8 cellular contexts compared by ENCODE assay signal in genomic region chr3:70531063-70531657, GRCh38.
DNase-seq lines count a peak whose midpoint lies in the region; ATAC-seq, FAIRE-seq and TF ChIP-seq lines count a peak whose summit lies in the region.

No MANE protein-coding gene starts in this region.

- H3F3A ChIP-seq in GM23248 (ENCODE audit: insufficient read depth) (peaks cover 16% of the 10 kb centered on the region; the same call in 1 of the 2 replicates), SU-DHL-6 (ENCODE audit: insufficient read depth) (no peaks in the 10 kb centered on the region)

- FAIRE-seq in urothelium cell line (lab: Jason Lieb, UNC): no peak

- H3K4me3 Mint-ChIP-seq in activated T-helper 17 cell treated with anti-CD3 and anti-CD28 coated beads, Interleukin-2, amount 50 U/mL, for 72 hours: no peak overlapping the region

- no peaks in the 10 kb centered on the region for H3K9me3 Mint-ChIP-seq in activated T-helper 17 cell treated with anti-CD3 and anti-CD28 coated beads, Interleukin-2, amount 50 U/mL, for 72 hours

- H3K79me2 ChIP-seq in GM23248 (ENCODE audit: insufficient read depth) (no peaks in the 10 kb centered on the region), SU-DHL-6 (ENCODE audit: insufficient read depth, low read length) (no peaks in the 10 kb centered on the region), hepatocyte (no peaks in the 10 kb centered on the region)

- no peak overlapping the region for H3K27ac ChIP-seq in GM23248
- no peak overlapping the region for H3K27ac ChIP-seq in SU-DHL-6 (ENCODE audit: low read depth, low read length)
- H3K27ac ChIP-seq in hepatocyte: no peak overlapping the region

- H3K4me3 ChIP-seq in AG04449 (ENCODE audit: low read depth, low read length) (no peak overlapping the region), GM23248 (no peak overlapping the region), SU-DHL-6 (ENCODE audit: insufficient read depth, low read length, poor library complexity, severe bottlenecking) (no peak overlapping the region), hepatocyte (no peak overlapping the region)

- no peaks in the 10 kb centered on the region for H3K9me2 ChIP-seq in GM23248 (ENCODE audit: insufficient read depth)
- H3K9me2 ChIP-seq in SU-DHL-6 (replicated peaks; ENCODE audit: insufficient read depth, low read length): no peaks in the 10 kb centered on the region
- no peaks in the 10 kb centered on the region for H3K9me2 ChIP-seq in hepatocyte (replicated peaks; ENCODE audit: insufficient read depth)

- H2AFZ ChIP-seq in GM23248: no peak overlapping the region
- H2AFZ ChIP-seq in SU-DHL-6 (ENCODE audit: low read depth, low read length, severe bottlenecking): no peak overlapping the region
- H2AFZ ChIP-seq in hepatocyte: no peak overlapping the region

- ATAC-seq in activated T-helper 17 cell treated with anti-CD3 and anti-CD28 coated beads, Interleukin-2, amount 50 U/mL, for 72 hours (replicated peaks): no peak
- ATAC-seq in GM18858 (IDR thresholded peaks at IDR 0.05; ENCODE audit: unreplicated experiment): no peak

- H3K27me3 ChIP-seq in GM23248 (replicated peaks; ENCODE audit: insufficient read depth) (no peaks in the 10 kb centered on the region; the same call in 1 of the 2 replicates), SU-DHL-6 (ENCODE audit: low read length) (no peaks in the 10 kb centered on the region), hepatocyte (peaks cover under 1% of the 10 kb centered on the region)

- H3K36me3 ChIP-seq in GM23248 (ENCODE audit: low read depth) (no peaks in the 10 kb centered on the region), SU-DHL-6 (ENCODE audit: low read length) (no peaks in the 10 kb centered on the region), hepatocyte (replicated peaks; ENCODE audit: insufficient read depth, low read depth) (no peaks in the 10 kb centered on the region)

- H3K27me3 Mint-ChIP-seq in activated T-helper 17 cell treated with anti-CD3 and anti-CD28 coated beads, Interleukin-2, amount 50 U/mL, for 72 hours: peaks cover 15% of the 10 kb centered on the region

- H3K4me1 ChIP-seq in GM23248 (ENCODE audit: insufficient read depth): peaks cover 11% of the 10 kb centered on the region
- H3K4me1 ChIP-seq in hepatocyte (ENCODE audit: insufficient read depth): no peaks in the 10 kb centered on the region

- no peaks in the 10 kb centered on the region for H3K36me3 Mint-ChIP-seq in activated T-helper 17 cell treated with anti-CD3 and anti-CD28 coated beads, Interleukin-2, amount 50 U/mL, for 72 hours (ENCODE audit: low read depth)

- WGBS in GM23248 (ENCODE audit: low coverage in 1 of 2, low lambda C conversion rate in 2 of 2, missing lambda C conversion rate in 2 of 2), 2 experiments: 59 to 64% methylated on average over 4 of the region's 4 CpGs
- 39% methylated on average over 4 of the region's 4 CpGs for WGBS in hepatocyte (ENCODE audit: low lambda C conversion rate, missing lambda C conversion rate)

- POLR2A ChIA-PET in AG04449 (lab: Yijun Ruan, JAX): no interaction called here

- CTCF ChIA-PET in AG04449 (lab: Yijun Ruan, JAX): interaction anchor here (0.6 to 3.2 kb wide), 15 partner anchors 9 to 1150 kb away, joined by 3 to 31 read pairs (median 4); no protein-coding TSS in a partner anchor

- H3K4me2 ChIP-seq in GM23248 (ENCODE audit: unreplicated experiment): no peak overlapping the region
- H3K4me2 ChIP-seq in SU-DHL-6 (ENCODE audit: low read depth, low read length, poor library complexity, severe bottlenecking): no peak overlapping the region
- H3K4me2 ChIP-seq in hepatocyte: no peak overlapping the region

- H3K27ac Mint-ChIP-seq in activated T-helper 17 cell treated with anti-CD3 and anti-CD28 coated beads, Interleukin-2, amount 50 U/mL, for 72 hours: no peak overlapping the region

- H4K20me1 ChIP-seq in GM23248 (ENCODE audit: insufficient read depth) (no peaks in the 10 kb centered on the region), SU-DHL-6 (ENCODE audit: low read depth, low read length) (no peaks in the 10 kb centered on the region), hepatocyte (ENCODE audit: insufficient read depth, poor library complexity, severe bottlenecking) (no peaks in the 10 kb centered on the region)

- no peaks in the 10 kb centered on the region for H3K4me1 Mint-ChIP-seq in activated T-helper 17 cell treated with anti-CD3 and anti-CD28 coated beads, Interleukin-2, amount 50 U/mL, for 72 hours

- in situ Hi-C loops in GM23248 (cut with MboI): no loop called here

- H3K9me3 ChIP-seq in GM23248 (ENCODE audit: low read depth) (no peaks in the 10 kb centered on the region), SU-DHL-6 (ENCODE audit: insufficient read depth, low read length) (no peaks in the 10 kb centered on the region), hepatocyte (ENCODE audit: low read depth) (no peaks in the 10 kb centered on the region)

- H3K9ac ChIP-seq in GM23248: no peak overlapping the region
- no peak overlapping the region for H3K9ac ChIP-seq in SU-DHL-6 (ENCODE audit: low read length)

- no peak for DNase-seq in AG04449 (ENCODE audit: low read depth, low spot score)
- peak; percentile 55 for DNase-seq in GM23248
- DNase-seq in hepatocyte (ENCODE audit: low spot score): peak; percentile 52
- peak; percentile 19 for DNase-seq in urothelium cell line (ENCODE audit: low spot score)
- DNase-seq in effector CD8-positive, alpha-beta T cell (lab: John Stamatoyannopoulos, UW): no peak

- peak; percentile 23 for TF ChIP-seq CTCF in AG04449 (IDR thresholded peaks at IDR 0.05; ENCODE audit: insufficient read depth, low read length, missing control alignments)
- peak; percentile 35 for TF ChIP-seq CTCF in SU-DHL-6 (IDR thresholded peaks at IDR 0.05; ENCODE audit: insufficient read depth, low read length, poor library complexity, severe bottlenecking)
- peak; percentile 78 for TF ChIP-seq CTCF in hepatocyte (IDR thresholded peaks at IDR 0.05; ENCODE audit: poor library complexity)

Comparison
In these comparisons a context has a peak if more than half of its experiments do, and no peak if none do; other contexts are left out.
1. DNase-seq: peak in GM23248 (single experiment), hepatocyte (single experiment) and urothelium cell line (single experiment); none in AG04449 (single experiment) and effector CD8-positive, alpha-beta T cell (single experiment).
2. CTCF ChIP-seq: peak in every context shown above with its lines; median percentile 78 in hepatocyte; 35 in SU-DHL-6; 23 in AG04449.